8 cellular contexts compared by ENCODE assay signal in the genomic region with DNA sequence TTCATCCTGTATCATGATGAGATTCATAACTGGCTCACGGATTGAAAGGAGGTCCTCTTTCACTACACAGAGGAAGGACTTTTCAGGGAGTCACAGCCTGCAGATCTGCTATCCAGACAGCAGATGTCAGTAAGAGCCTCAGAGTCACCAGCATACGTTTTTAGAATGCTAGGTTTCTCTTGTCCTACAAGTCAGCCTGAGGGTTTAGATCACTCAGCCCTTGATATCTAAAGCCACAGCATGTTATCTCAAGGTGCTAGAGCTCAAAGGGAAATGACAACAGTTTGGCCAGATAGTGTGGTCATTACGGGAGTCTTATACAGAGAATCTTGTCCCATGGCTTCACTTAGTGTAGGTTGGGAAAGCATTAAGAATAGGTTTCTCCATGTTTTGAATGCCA. TPM values are rescaled to one million over a fixed set of nuclear protein-coding genes. Genes with fewer than 3 reads are reported as not detected.
A peak's percentile ranks its signal among the peaks of the same experiment; 100 is the strongest.
DNase-seq lines count a peak whose midpoint lies in the region; TF ChIP-seq lines count a peak whose summit lies in the region.

No MANE protein-coding gene starts in this region.

- no peak overlapping the region for H2AFZ ChIP-seq in hepatocyte

- H3K79me2 ChIP-seq in hepatocyte = no peaks in the 10 kb centered on the region

- DNase-seq in NCI-H2196 treated with DMSO at 0.1 percent for 48 hours (lab: John Stamatoyannopoulos, UW; ENCODE audit: unreplicated experiment) (peak; percentile 11), NCI-H2196 (lab: John Stamatoyannopoulos, UW; ENCODE audit: unreplicated experiment) (no peak), HPDE6-E6E7 (ENCODE audit: extremely low spot score) (peak; percentile 39), SKM-1 treated with dmso at 0.1 percent for 144 hours (lab: John Stamatoyannopoulos, UW; ENCODE audit: unreplicated experiment) (peak; percentile 16), hepatocyte (ENCODE audit: low spot score) (peak; percentile 64), NCI-H446 treated with DMSO at 0.1 percent for 48 hours (lab: John Stamatoyannopoulos, UW) (no peak), NCI-H1048 (lab: John Stamatoyannopoulos, UW) (no peak), T-helper 9 cell (no peak)

- no peaks in the 10 kb centered on the region for H3K36me3 ChIP-seq in hepatocyte (replicated peaks; ENCODE audit: insufficient read depth, low read depth)

- no peaks in the 10 kb centered on the region for H3K27me3 ChIP-seq in hepatocyte

- no peak overlapping the region for H3K4me3 ChIP-seq in hepatocyte

- H3K9me2 ChIP-seq in hepatocyte (replicated peaks; ENCODE audit: insufficient read depth) = no peaks in the 10 kb centered on the region

- TF ChIP-seq CTCF in hepatocyte (IDR thresholded peaks at IDR 0.05; ENCODE audit: poor library complexity) = peak; percentile 56

- peaks cover 8% of the 10 kb centered on the region for H3K4me1 ChIP-seq in hepatocyte (ENCODE audit: insufficient read depth)

- H3K9me3 ChIP-seq in hepatocyte (ENCODE audit: low read depth) = no peaks in the 10 kb centered on the region

- H4K20me1 ChIP-seq in hepatocyte (ENCODE audit: insufficient read depth, poor library complexity, severe bottlenecking) = no peaks in the 10 kb centered on the region

- no peak overlapping the region for H3K4me2 ChIP-seq in hepatocyte

- no peak overlapping the region for H3K27ac ChIP-seq in hepatocyte

- WGBS in hepatocyte (ENCODE audit: low lambda C conversion rate, missing lambda C conversion rate) = 11% methylated on average over 3 of the region's 3 CpGs

RNA-seq across cellular contexts. Expression of a gene that starts 30.9 kb away (rescaled TPM):
- not detected in 2 replicates for total RNA-seq in hepatocyte
- not detected in 2 replicates for polyA plus RNA-seq in hepatocyte

Comparison
In these comparisons a context has a peak if more than half of its experiments do, and no peak if none do; other contexts are left out.
1. DNase-seq: peak in NCI-H2196 treated with DMSO at 0.1 percent for 48 hours (single experiment), HPDE6-E6E7 (single experiment), SKM-1 treated with dmso at 0.1 percent for 144 hours (single experiment) and hepatocyte (single experiment); none in NCI-H2196 (single experiment), NCI-H446 treated with DMSO at 0.1 percent for 48 hours (single experiment), NCI-H1048 (single experiment) and T-helper 9 cell (single experiment).